Comparison of ENCODE assay signal across 1 cellular context in the genomic region with DNA sequence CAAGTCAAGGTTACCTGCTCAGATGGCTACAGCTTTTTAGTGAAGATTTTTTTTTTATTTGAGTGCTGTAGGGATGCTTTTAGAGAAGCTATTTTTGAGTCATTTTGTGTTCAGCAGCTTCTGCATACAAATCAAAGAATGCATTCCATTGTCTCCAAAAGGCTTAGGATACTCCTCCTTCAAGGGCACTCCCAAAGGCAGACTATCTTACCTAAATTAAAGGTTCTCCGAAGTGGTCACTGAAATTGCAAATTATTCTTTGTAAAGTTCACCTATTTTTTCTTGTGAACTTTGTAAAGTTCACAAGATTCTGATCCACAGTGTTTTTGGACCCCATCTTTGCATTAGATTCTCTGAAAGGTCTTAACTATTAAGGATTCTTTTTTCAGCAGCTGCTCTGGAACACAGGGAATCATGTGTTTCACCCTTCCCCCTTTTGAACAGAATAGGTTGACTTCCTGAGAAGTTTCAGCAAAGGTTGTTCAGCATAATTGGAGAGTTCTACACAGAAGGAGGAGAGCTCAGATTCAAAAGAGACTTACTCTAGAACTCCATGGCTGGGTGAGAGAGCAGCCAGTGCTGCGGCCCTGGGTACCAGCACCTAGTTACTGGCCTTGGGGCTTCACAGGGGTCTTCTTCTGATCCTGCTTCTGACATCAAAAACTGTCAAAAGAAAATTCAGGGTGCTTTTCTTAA.
TF ChIP-seq lines count a peak whose summit lies in the region.

No MANE protein-coding gene starts in this region.

TF ChIP-seq in SK-N-SH, 30 proteins besides CTCF, POLR2A, EP300 and RAD21 (continued from another document):
- TF ChIP-seq FOXM1 (IDR thresholded peaks at IDR 0.05; ENCODE audit: low read depth) (no peak), JUND (IDR thresholded peaks at IDR 0.05) (no peak), SMC3 (IDR thresholded peaks at IDR 0.05; ENCODE audit: low read depth, low read length) (no peak), GABPA (IDR thresholded peaks at IDR 0.05; ENCODE audit: low read depth) (no peak), MXI1 (IDR thresholded peaks at IDR 0.05; ENCODE audit: low read depth, low read length) (no peak), TAF1 (IDR thresholded peaks at IDR 0.05; ENCODE audit: borderline replicate concordance, low read depth, low read length) (no peak), SIN3A (IDR thresholded peaks at IDR 0.05; ENCODE audit: borderline replicate concordance, low read depth, low read length) (no peak), POLR2AphosphoS5 (IDR thresholded peaks at IDR 0.05; ENCODE audit: low read depth, low read length) (no peak), NRF1 (IDR thresholded peaks at IDR 0.05; ENCODE audit: low read depth, low read length) (no peak), GATA2 (CRISPR knock-in tag; IDR thresholded peaks at IDR 0.05) (no peak)
- TF ChIP-seq, protein P1, sequence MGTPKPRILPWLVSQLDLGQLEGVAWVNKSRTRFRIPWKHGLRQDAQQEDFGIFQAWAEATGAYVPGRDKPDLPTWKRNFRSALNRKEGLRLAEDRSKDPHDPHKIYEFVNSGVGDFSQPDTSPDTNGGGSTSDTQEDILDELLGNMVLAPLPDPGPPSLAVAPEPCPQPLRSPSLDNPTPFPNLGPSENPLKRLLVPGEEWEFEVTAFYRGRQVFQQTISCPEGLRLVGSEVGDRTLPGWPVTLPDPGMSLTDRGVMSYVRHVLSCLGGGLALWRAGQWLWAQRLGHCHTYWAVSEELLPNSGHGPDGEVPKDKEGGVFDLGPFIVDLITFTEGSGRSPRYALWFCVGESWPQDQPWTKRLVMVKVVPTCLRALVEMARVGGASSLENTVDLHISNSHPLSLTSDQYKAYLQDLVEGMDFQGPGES (IDR thresholded peaks at IDR 0.05; ENCODE audit: low read depth, low read length): no peak
- TF ChIP-seq, protein P2, sequence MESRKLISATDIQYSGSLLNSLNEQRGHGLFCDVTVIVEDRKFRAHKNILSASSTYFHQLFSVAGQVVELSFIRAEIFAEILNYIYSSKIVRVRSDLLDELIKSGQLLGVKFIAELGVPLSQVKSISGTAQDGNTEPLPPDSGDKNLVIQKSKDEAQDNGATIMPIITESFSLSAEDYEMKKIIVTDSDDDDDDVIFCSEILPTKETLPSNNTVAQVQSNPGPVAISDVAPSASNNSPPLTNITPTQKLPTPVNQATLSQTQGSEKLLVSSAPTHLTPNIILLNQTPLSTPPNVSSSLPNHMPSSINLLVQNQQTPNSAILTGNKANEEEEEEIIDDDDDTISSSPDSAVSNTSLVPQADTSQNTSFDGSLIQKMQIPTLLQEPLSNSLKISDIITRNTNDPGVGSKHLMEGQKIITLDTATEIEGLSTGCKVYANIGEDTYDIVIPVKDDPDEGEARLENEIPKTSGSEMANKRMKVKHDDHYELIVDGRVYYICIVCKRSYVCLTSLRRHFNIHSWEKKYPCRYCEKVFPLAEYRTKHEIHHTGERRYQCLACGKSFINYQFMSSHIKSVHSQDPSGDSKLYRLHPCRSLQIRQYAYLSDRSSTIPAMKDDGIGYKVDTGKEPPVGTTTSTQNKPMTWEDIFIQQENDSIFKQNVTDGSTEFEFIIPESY (IDR thresholded peaks at IDR 0.05; ENCODE audit: borderline replicate concordance, low read depth): no peak
